ENCODE assay signal across 27 cellular contexts in the genomic region with DNA sequence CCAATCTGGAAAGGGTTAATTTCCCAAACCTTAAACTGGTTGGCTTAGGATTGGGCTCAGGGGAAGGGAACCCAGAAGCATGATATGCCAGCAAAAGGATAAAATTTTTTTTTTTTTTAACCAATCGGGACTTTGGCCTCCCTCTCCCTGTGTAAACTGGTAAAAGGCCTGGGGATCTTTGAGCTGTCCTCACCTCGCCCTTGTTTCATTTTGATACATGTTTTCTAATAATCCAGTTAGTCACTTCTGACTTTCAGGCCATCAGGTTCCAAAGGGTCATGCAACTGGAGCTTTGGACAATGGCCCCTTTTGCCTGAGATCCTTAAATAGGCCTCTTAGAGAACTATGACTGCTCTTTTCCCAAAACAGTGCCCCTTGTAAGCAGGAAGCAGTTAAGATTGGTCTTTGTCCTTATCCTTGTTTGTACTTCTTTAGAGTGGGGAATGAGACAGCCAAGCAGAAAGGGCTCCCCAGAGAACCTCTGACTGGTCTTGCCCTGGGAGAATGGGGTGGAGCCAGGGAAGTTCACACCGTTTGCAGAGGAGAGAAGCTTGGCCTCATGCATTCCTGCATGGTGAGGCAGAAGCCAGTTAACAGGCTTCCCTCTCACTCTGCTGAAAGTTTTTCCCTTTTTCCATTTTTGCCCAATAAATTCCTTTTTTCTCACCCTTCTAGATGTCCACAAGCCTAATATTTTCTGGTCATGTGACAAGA.
A peak's percentile ranks its signal among the peaks of the same experiment; 100 is the strongest.
DNase-seq lines count a peak whose midpoint lies in the region; ATAC-seq, FAIRE-seq and TF ChIP-seq lines count a peak whose summit lies in the region.
"Had no signal": no experiment of that assay in that cellular context is flagged by ENCODE, and none has a peak within 500 bp of the region (broad histone marks: within the 10 kb centered on the region; RNA-seq: fewer than 3 reads in every experiment).

No MANE protein-coding gene starts in this region.

- H3K9me3 ChIP-seq in left ventricle myocardium inferior (replicated peaks) (peaks cover 9% of the 10 kb centered on the region), testis (no peaks in the 10 kb centered on the region)
- H3K9me3 ChIP-seq: lower lobe of right lung, prostate gland, upper lobe of right lung had no signal

- in situ Hi-C loops in astrocyte of the spinal cord (cut with HindIII; ENCODE audit: low sequenced_read_pairs), result no loop called here

- H3K4me1 ChIP-seq in left ventricle myocardium inferior (no peaks in the 10 kb centered on the region), testis (no peaks in the 10 kb centered on the region)
- H3K4me1 ChIP-seq: lower lobe of right lung, prostate gland, upper lobe of right lung had no signal

- H3K36me3 ChIP-seq in left ventricle myocardium inferior (no peaks in the 10 kb centered on the region), testis (ENCODE audit: low read depth, missing control alignments) (no peaks in the 10 kb centered on the region)
- H3K36me3 ChIP-seq: lower lobe of right lung, prostate gland, upper lobe of right lung had no signal

- H3K27ac ChIP-seq in left ventricle myocardium inferior (replicated peaks) (peak overlapping the region; percentile 61), testis (no peak overlapping the region)
- H3K27ac ChIP-seq: 22Rv1, C4-2B, lower lobe of right lung, prostate gland, upper lobe of right lung had no signal

- TF ChIP-seq POLR2A in testis (IDR thresholded peaks at IDR 0.05) (no peak), GM12892 (IDR thresholded peaks at IDR 0.05; ENCODE audit: low read depth, low read length) (no peak)

- H3K27me3 ChIP-seq in left ventricle myocardium inferior (ENCODE audit: low read depth), result no peaks in the 10 kb centered on the region
- H3K27me3 ChIP-seq in testis, result no peaks in the 10 kb centered on the region
- H3K27me3 ChIP-seq: upper lobe of right lung had no signal

- peak; percentile 63 for ATAC-seq in sciatic nerve
- no peak for ATAC-seq in stimulated activated naive CD8-positive, alpha-beta T cell treated with anti-CD3 and anti-CD28 coated beads, Interleukin-15, Interleukin-2, amounts not matched to agents 100 U/mL and 50 U/mL, for 24 hours
- ATAC-seq: activated naive CD8-positive, alpha-beta T cell treated with anti-CD3 and anti-CD28 coated beads, Interleukin-2, amount 50 U/mL, for 24 hours; HCT116; lower lobe of right lung; naive thymus-derived CD4-positive, alpha-beta T cell; stimulated activated naive B cell treated with anti-CD40 and anti-IgM and Interleukin-4, amounts not matched to agents 10 μg/mL and 1 μg/mL and 100 μg/mL, for 72 hours; upper lobe of right lung had no signal

- no peak for FAIRE-seq in GM12892 (lab: Jason Lieb, UNC)
- FAIRE-seq: frontal cortex, GM18507, HTR-8/SVneo, RCC 7860 had no signal

- intact Hi-C loops in left ventricle myocardium inferior (cut with micrococcal nuclease) (no loop called here), sciatic nerve (cut with DNase I) (no loop called here), testis (cut with DNase I; ENCODE audit: low total_unique reads) (no loop called here)

- WGBS in testis, 2 donors, result 58 to 61% methylated on average over 3 of the region's 3 CpGs

- no peak overlapping the region for H3K4me3 ChIP-seq in astrocyte of the spinal cord (ENCODE audit: low read depth, low read length)
- H3K4me3 ChIP-seq in left ventricle myocardium inferior, result no peak overlapping the region
- no peak overlapping the region for H3K4me3 ChIP-seq in testis
- H3K4me3 ChIP-seq: lower lobe of right lung, prostate gland, upper lobe of right lung had no signal

- no peak for TF ChIP-seq CTCF in astrocyte of the spinal cord (IDR thresholded peaks at IDR 0.05; ENCODE audit: low read depth, low read length)
- no peak for TF ChIP-seq CTCF in left ventricle myocardium inferior (IDR thresholded peaks at IDR 0.05; ENCODE audit: borderline replicate concordance)
- TF ChIP-seq CTCF in testis (IDR thresholded peaks at IDR 0.05), result no peak

- peak; percentile 13 for DNase-seq in DMS53 (lab: John Stamatoyannopoulos, UW)
- DNase-seq in DMS53 treated with DMSO at 0.1 percent for 48 hours (lab: John Stamatoyannopoulos, UW; ENCODE audit: unreplicated experiment), result no peak
- DNase-seq in astrocyte of the spinal cord (ENCODE audit: low read depth, low spot score), result peak; percentile 1
- DNase-seq in left ventricle myocardium inferior, result peak; percentile 38
- DNase-seq in sciatic nerve (ENCODE audit: low spot score), result no peak
- no peak for DNase-seq in testis
- DNase-seq in GM12892 (ENCODE audit: insufficient read length), result no peak
- no peak for DNase-seq in stimulated activated naive CD8-positive, alpha-beta T cell treated with anti-CD3 and anti-CD28 coated beads, Interleukin-15, Interleukin-2, amounts not matched to agents 100 U/mL and 50 U/mL, for 24 hours
- DNase-seq: activated CD4-positive, alpha-beta T cell treated with anti-CD3 and anti-CD28 coated beads, Interleukin-2, amount 50 U/mL, for 48 hours; activated naive CD8-positive, alpha-beta T cell treated with anti-CD3 and anti-CD28 coated beads, Interleukin-2, amount 50 U/mL, for 24 hours; central memory CD4-positive, alpha-beta T cell; DND-41; lower lobe of right lung; naive thymus-derived CD4-positive, alpha-beta T cell; NCI-H146; NCI-H82; stimulated activated naive B cell treated with anti-CD40 and anti-IgM and Interleukin-4, amounts not matched to agents 10 μg/mL and 1 μg/mL and 100 μg/mL, for 72 hours; SW 1271; upper lobe of right lung had no signal

Comparison
In these comparisons a context has a peak if more than half of its experiments do, and no peak if none do; other contexts are left out.
1. DNase-seq: peak in DMS53 (single experiment), astrocyte of the spinal cord (single experiment) and left ventricle myocardium inferior (single experiment); none in DMS53 treated with DMSO at 0.1 percent for 48 hours (single experiment), sciatic nerve (single experiment), testis (single experiment), GM12892 (single experiment) and stimulated activated naive CD8-positive, alpha-beta T cell treated with anti-CD3 and anti-CD28 coated beads, Interleukin-15, Interleukin-2, amounts not matched to agents 100 U/mL and 50 U/mL, for 24 hours (single experiment).